24 cellular contexts compared by ENCODE assay signal in genomic region chr4:41140410-41140809, GRCh38.
DNase-seq lines count a peak whose midpoint lies in the region; ATAC-seq and TF ChIP-seq lines count a peak whose summit lies in the region.
"Had no signal": no experiment of that assay in that cellular context is flagged by ENCODE, and none has a peak within 500 bp of the region (broad histone marks: within the 10 kb centered on the region; RNA-seq: fewer than 3 reads in every experiment).

No MANE protein-coding gene starts in this region.

- ATAC-seq in HG03439 (IDR thresholded peaks at IDR 0.05; ENCODE audit: unreplicated experiment) = no peak
- ATAC-seq: gastroesophageal sphincter; HCT116; left cardiac atrium; pancreas; stimulated activated naive B cell treated with anti-CD40 and anti-IgM and Interleukin-4, amounts not matched to agents 10 μg/mL and 1 μg/mL and 100 μg/mL, for 72 hours had no signal

- peaks cover 16 to 53% of the 10 kb centered on the region in 2 donors for H3K4me1 ChIP-seq in ascending aorta
- H3K4me1 ChIP-seq in mesendoderm (ENCODE audit: control insufficient read depth, low read depth, low read length) = no peaks in the 10 kb centered on the region
- peaks cover 4 to 72% (median 50%) of the 10 kb centered on the region in 4 donors for H3K4me1 ChIP-seq in tibial artery
- H3K4me1 ChIP-seq: BLaER1 had no signal

- no peak overlapping the region for H2AK5ac ChIP-seq in mesendoderm (ENCODE audit: low read length)

- H3K79me1 ChIP-seq in mesendoderm (ENCODE audit: low read length) = peaks cover 6% of the 10 kb centered on the region

- no peak overlapping the region for H3K4me3 ChIP-seq in ascending aorta
- H3K4me3 ChIP-seq in mesendoderm (ENCODE audit: low read length) = no peak overlapping the region
- H3K4me3 ChIP-seq in tibial artery = no peak overlapping the region
- H3K4me3 ChIP-seq: BLaER1, gastroesophageal sphincter, pancreas, PC-9, testis had no signal

- DNase-seq in NCI-H146 treated with DMSO at 0.1 percent for 48 hours (lab: John Stamatoyannopoulos, UW; ENCODE audit: unreplicated experiment) (peak; percentile 9), ascending aorta (ENCODE audit: low spot score in 2 of 2) (no peak), mesendoderm (peak; percentile 62), tibial artery (no peak), NCI-H1694 (lab: John Stamatoyannopoulos, UW) (no peak), globus pallidus (ENCODE audit: low spot score) (no peak)
- DNase-seq: activated CD4-positive, alpha-beta memory T cell treated with anti-CD3 and anti-CD28 coated beads, Interleukin-2, amount 10 ng/mL, durations not matched to agents 7 days and 5 days; activated CD8-positive, alpha-beta memory T cell treated with anti-CD3 and anti-CD28 coated beads, Interleukin-2, amount 50 U/mL, for 48 hours; activated naive CD4-positive, alpha-beta T cell treated with anti-CD3 and anti-CD28 coated beads, Interleukin-2, amount 10 ng/mL, durations not matched to agents 7 days and 5 days; brain microvascular endothelial cell; hippocampal formation; left cardiac atrium; NCI-H1436 treated with DMSO at 0.1 percent for 48 hours; NCI-H446 treated with DMSO at 0.1 percent for 48 hours; pancreas; PC-9; SHP77; stimulated activated naive B cell treated with anti-CD40 and anti-IgM and Interleukin-4, amounts not matched to agents 10 μg/mL and 1 μg/mL and 100 μg/mL, for 72 hours; T-helper 2 cell; testis had no signal

- intact Hi-C loops in ascending aorta (cut with DNase I) = loop anchor here (5.0 to 10.0 kb wide), 3 partner anchors 37 to 224 kb away; no protein-coding TSS in a partner anchor
- intact Hi-C loops in tibial artery (cut with DNase I; ENCODE audit: low total_unique reads) = no loop called here

- H3K36me3 ChIP-seq in ascending aorta (no peaks in the 10 kb centered on the region), mesendoderm (ENCODE audit: control insufficient read depth, insufficient read depth, low read length) (no peaks in the 10 kb centered on the region), tibial artery (no peaks in the 10 kb centered on the region)
- H3K36me3 ChIP-seq: gastroesophageal sphincter, pancreas had no signal

- H3K4ac ChIP-seq in mesendoderm (ENCODE audit: low read depth, low read length) = no peak overlapping the region

- WGBS in mesendoderm (ENCODE audit: extremely low coverage, insufficient coverage, low lambda C conversion rate) = no CpG with 5 or more reads among the region's 6 CpGs

- TF ChIP-seq CTCF in ascending aorta (IDR thresholded peaks at IDR 0.05) (no peak), tibial artery (IDR thresholded peaks at IDR 0.05) (no peak)

- H2BK120ac ChIP-seq in mesendoderm (ENCODE audit: low read depth, low read length) = no peak overlapping the region

- no peak overlapping the region for H2BK5ac ChIP-seq in mesendoderm (ENCODE audit: low read length)

- no peak overlapping the region for H3K9ac ChIP-seq in mesendoderm (ENCODE audit: low read length)
- H3K9ac ChIP-seq: BLaER1 had no signal

- H3K27ac ChIP-seq in ascending aorta (peak overlapping the region; percentile 69 to 92), mesendoderm (ENCODE audit: low read depth, low read length) (no peak overlapping the region), tibial artery (peak overlapping the region; percentile 77 to 80)
- H3K27ac ChIP-seq: BLaER1, brain microvascular endothelial cell, pancreas, PC-9 had no signal

- no peaks in the 10 kb centered on the region for H3K9me3 ChIP-seq in ascending aorta
- H3K9me3 ChIP-seq in tibial artery = no peaks in the 10 kb centered on the region
- H3K9me3 ChIP-seq: BLaER1, gastroesophageal sphincter, pancreas, testis had no signal

- no peak overlapping the region for H3K18ac ChIP-seq in mesendoderm (ENCODE audit: low read length)

- H3K27me3 ChIP-seq in ascending aorta (no peaks in the 10 kb centered on the region), mesendoderm (ENCODE audit: insufficient read depth, low read length, poor library complexity) (no peaks in the 10 kb centered on the region), tibial artery (no peaks in the 10 kb centered on the region)
- H3K27me3 ChIP-seq: BLaER1, brain microvascular endothelial cell, gastroesophageal sphincter, pancreas, testis had no signal

- no peak overlapping the region for H3K4me2 ChIP-seq in mesendoderm (ENCODE audit: low read length)
- H3K4me2 ChIP-seq: BLaER1, PC-9 had no signal

- peaks cover 2% of the 10 kb centered on the region for H3K79me2 ChIP-seq in mesendoderm (ENCODE audit: control insufficient read depth, insufficient read depth, low read length)

- no peak overlapping the region for H4K8ac ChIP-seq in mesendoderm (ENCODE audit: low read depth, low read length)

- H3K23ac ChIP-seq in mesendoderm (ENCODE audit: low read length) = no peak overlapping the region

- H2BK15ac ChIP-seq in mesendoderm (replicated peaks; ENCODE audit: low read depth) = no peak overlapping the region

- no peak overlapping the region for H3K56ac ChIP-seq in mesendoderm (ENCODE audit: low read length)

- H4K5ac ChIP-seq in mesendoderm (ENCODE audit: low read length) = no peak overlapping the region

Comparison
In these comparisons a context has a peak if more than half of its experiments do, and no peak if none do; other contexts are left out.
1. DNase-seq: peak in NCI-H146 treated with DMSO at 0.1 percent for 48 hours (single experiment) and mesendoderm (single experiment); none in ascending aorta (0 of 2), tibial artery (0 of 2), NCI-H1694 (single experiment) and globus pallidus (single experiment).